Comparison of ENCODE assay signal across 22 cellular contexts in genomic region chr3:55471522-55472280, GRCh38. TPM values are rescaled to one million over a fixed set of nuclear protein-coding genes. Genes with fewer than 3 reads are reported as not detected.
"Had no signal": no experiment of that assay in that cellular context is flagged by ENCODE, and none has a peak within 500 bp of the region (broad histone marks: within the 10 kb centered on the region; RNA-seq: fewer than 3 reads in every experiment).

No MANE protein-coding gene starts in this region.

- H3K9me3 ChIP-seq: esophagus muscularis mucosa, tibial artery, uterus had no signal

- ATAC-seq: activated naive CD8-positive, alpha-beta T cell treated with anti-CD3 and anti-CD28 coated beads, Interleukin-2, amount 50 U/mL, for 24 hours; left lobe of liver; naive thymus-derived CD8-positive, alpha-beta T cell; SK-N-SH treated with all-trans-retinoic acid at 6 μM for 48 hours had no signal

- H3K4me1 Mint-ChIP-seq: activated CD4-positive, alpha-beta T cell treated with anti-CD3 and anti-CD28 coated beads, Interleukin-2, amount 10 ng/mL, durations not matched to agents 24 days and 14 days; activated naive CD4-positive, alpha-beta T cell treated with anti-CD3 and anti-CD28 coated beads, Interleukin-2, amount 10 ng/mL, durations not matched to agents 7 days and 5 days; activated naive CD8-positive, alpha-beta T cell treated with anti-CD3 and anti-CD28 coated beads, Interleukin-2, amount 50 U/mL, for 24 hours had no signal

- H2AFZ ChIP-seq: parathyroid adenoma had no signal

- H3K27ac ChIP-seq: esophagus muscularis mucosa, parathyroid adenoma, tibial artery, uterus had no signal

- H3K9me3 Mint-ChIP-seq: activated CD4-positive, alpha-beta T cell treated with anti-CD3 and anti-CD28 coated beads, Interleukin-2, amount 10 ng/mL, durations not matched to agents 24 days and 14 days; activated naive CD4-positive, alpha-beta T cell treated with anti-CD3 and anti-CD28 coated beads, Interleukin-2, amount 10 ng/mL, durations not matched to agents 7 days and 5 days; activated naive CD8-positive, alpha-beta T cell treated with anti-CD3 and anti-CD28 coated beads, Interleukin-2, amount 50 U/mL, for 24 hours; dendritic cell treated with granulocyte-macrophage colony-stimulating factor and Interleukin-4, amounts not matched to agents 40 ng/mL and 50 ng/mL, for 4 days had no signal

- H3K4me1 ChIP-seq: parathyroid adenoma, tibial artery, uterus had no signal

- H3K4me3 ChIP-seq: esophagus muscularis mucosa, tibial artery, uterus had no signal

- H3K27ac Mint-ChIP-seq: activated CD4-positive, alpha-beta T cell treated with anti-CD3 and anti-CD28 coated beads, Interleukin-2, amount 10 ng/mL, durations not matched to agents 24 days and 14 days; activated naive CD4-positive, alpha-beta T cell treated with anti-CD3 and anti-CD28 coated beads, Interleukin-2, amount 10 ng/mL, durations not matched to agents 7 days and 5 days; activated naive CD8-positive, alpha-beta T cell treated with anti-CD3 and anti-CD28 coated beads, Interleukin-2, amount 50 U/mL, for 24 hours; dendritic cell treated with granulocyte-macrophage colony-stimulating factor and Interleukin-4, amounts not matched to agents 40 ng/mL and 50 ng/mL, for 4 days; naive thymus-derived CD8-positive, alpha-beta T cell had no signal

- DNase-seq: activated CD4-positive, alpha-beta T cell treated with anti-CD3 and anti-CD28 coated beads, Interleukin-2, amount 10 ng/mL, durations not matched to agents 24 days and 14 days; activated CD8-positive, alpha-beta memory T cell treated with anti-CD3 and anti-CD28 coated beads, Interleukin-2, amount 50 U/mL, for 4 hours; activated effector memory CD4-positive, alpha-beta T cell treated with Interleukin-2 at 50 U/mL for 16 hours; activated naive CD4-positive, alpha-beta T cell treated with anti-CD3 and anti-CD28 coated beads, Interleukin-2, amount 10 ng/mL, durations not matched to agents 7 days and 5 days; activated naive CD8-positive, alpha-beta T cell treated with anti-CD3 and anti-CD28 coated beads, Interleukin-2, amount 50 U/mL, for 24 hours; activated T-cell treated with anti-CD3 and anti-CD28 coated beads, Interleukin-2, amount 50 U/mL, for 48 hours; anterior cingulate cortex; effector memory CD4-positive, alpha-beta T cell; islet precursor cell; mammary epithelial cell; naive thymus-derived CD8-positive, alpha-beta T cell; stimulated activated CD4-positive, alpha-beta T cell treated with anti-CD3 and anti-CD28 coated beads, Interleukin-2, amount 100 ng/mL, for 24 hours; stimulated activated naive CD4-positive, alpha-beta T cell treated with Interleukin-2 at 50 U/mL for 16 hours; tibial artery; uterus had no signal

- H3K79me2 ChIP-seq: parathyroid adenoma had no signal

- H3K27me3 ChIP-seq: esophagus muscularis mucosa, uterus had no signal

- H3K36me3 ChIP-seq: uterus had no signal

- H3K36me3 Mint-ChIP-seq: activated naive CD4-positive, alpha-beta T cell treated with anti-CD3 and anti-CD28 coated beads, Interleukin-2, amount 10 ng/mL, durations not matched to agents 7 days and 5 days; naive thymus-derived CD8-positive, alpha-beta T cell had no signal

- H3K4me3 Mint-ChIP-seq: activated CD4-positive, alpha-beta T cell treated with anti-CD3 and anti-CD28 coated beads, Interleukin-2, amount 10 ng/mL, durations not matched to agents 24 days and 14 days; activated naive CD4-positive, alpha-beta T cell treated with anti-CD3 and anti-CD28 coated beads, Interleukin-2, amount 10 ng/mL, durations not matched to agents 7 days and 5 days; activated naive CD8-positive, alpha-beta T cell treated with anti-CD3 and anti-CD28 coated beads, Interleukin-2, amount 50 U/mL, for 24 hours; dendritic cell treated with granulocyte-macrophage colony-stimulating factor and Interleukin-4, amounts not matched to agents 40 ng/mL and 50 ng/mL, for 4 days; naive thymus-derived CD8-positive, alpha-beta T cell had no signal

- H3K9ac ChIP-seq: parathyroid adenoma had no signal

- FAIRE-seq: endothelial cell of umbilical vein had no signal

RNA-seq across cellular contexts. Expression of gene WNT5A, which starts 15.4 kb away (rescaled TPM):
- total RNA-seq: activated CD4-positive, alpha-beta T cell treated with anti-CD3 and anti-CD28 coated beads, Interleukin-2, amount 10 ng/mL, durations not matched to agents 24 days and 14 days; naive thymus-derived CD8-positive, alpha-beta T cell; T-helper 1 cell treated with Interleukin-12 subunit alpha and Interleukin-12 subunit beta and Interleukin-4 antibody, amounts not matched to agents 30 ng/mL and 1 ng/mL, for 36 hours had no signal
